ENCODE assay signal across 19 cellular contexts in the genomic region with DNA sequence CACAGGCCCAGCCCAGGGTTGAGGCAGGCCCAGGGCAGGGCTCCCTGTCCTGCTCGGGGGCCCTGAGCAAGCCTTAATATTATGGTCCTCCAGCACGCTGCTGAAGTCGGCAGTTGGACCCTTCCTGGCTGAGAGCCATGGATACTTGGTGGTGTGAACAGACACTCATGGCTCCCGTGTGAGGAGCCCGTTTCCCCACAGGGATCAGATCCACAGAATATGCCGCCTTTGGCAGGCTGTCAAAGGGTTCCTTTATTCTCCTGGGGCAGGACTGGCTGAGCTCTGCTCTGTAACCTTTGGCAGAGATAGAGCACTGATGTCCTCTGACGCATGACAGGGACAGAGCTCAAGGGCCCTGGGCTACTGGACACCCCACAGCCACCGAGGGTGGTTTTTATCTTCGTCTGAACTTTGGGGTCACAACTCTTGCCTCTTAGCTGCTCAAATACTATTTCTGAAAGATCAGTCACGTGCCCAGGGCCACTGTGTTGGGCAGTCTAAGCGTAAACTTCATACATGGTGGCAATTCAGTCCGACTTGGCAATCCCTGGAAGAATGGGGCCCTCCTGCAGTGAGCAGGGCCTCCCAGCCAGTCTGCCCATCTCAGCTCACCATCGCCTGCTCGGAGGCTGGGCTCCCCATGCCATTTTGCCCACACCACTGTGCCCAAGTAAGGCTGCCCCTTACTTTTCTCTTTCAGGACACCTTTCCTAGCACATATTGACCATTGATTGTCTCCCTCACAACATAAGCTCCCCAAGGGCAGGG. TPM values are rescaled to one million over a fixed set of nuclear protein-coding genes. Genes with fewer than 3 reads are reported as not detected.
A peak's percentile ranks its signal among the peaks of the same experiment; 100 is the strongest.
DNase-seq lines count a peak whose midpoint lies in the region; ATAC-seq and TF ChIP-seq lines count a peak whose summit lies in the region.
"Had no signal": no experiment of that assay in that cellular context is flagged by ENCODE, and none has a peak within 500 bp of the region (broad histone marks: within the 10 kb centered on the region; RNA-seq: fewer than 3 reads in every experiment).

No MANE protein-coding gene starts in this region.

- H4K20me1 ChIP-seq in MM.1S (ENCODE audit: insufficient read depth, low read length) = no peaks in the 10 kb centered on the region

- no peaks in the 10 kb centered on the region for H3F3A ChIP-seq in MM.1S (ENCODE audit: insufficient read depth, low read length)

- POLR2A ChIA-PET in Panc1 (lab: Charles Lee) = no interaction called here

- H3K9me3 ChIP-seq in Panc1 (ENCODE audit: control insufficient read depth, insufficient read depth, low read depth, low read length) (no peaks in the 10 kb centered on the region), right cardiac atrium (ENCODE audit: control insufficient read depth, low read length) (no peaks in the 10 kb centered on the region), subcutaneous abdominal adipose tissue (ENCODE audit: control insufficient read depth in 5 of 5, low read length in 5 of 5) (no peaks in the 10 kb centered on the region), MM.1S (replicated peaks; ENCODE audit: insufficient read depth, low read length) (no peaks in the 10 kb centered on the region)

- H3K27ac ChIP-seq in Panc1 (ENCODE audit: low read length) = no peak overlapping the region
- peak overlapping the region; percentile 78 for H3K27ac ChIP-seq in right cardiac atrium (ENCODE audit: low read length)
- peak overlapping the region; percentile 23 for H3K27ac ChIP-seq in subcutaneous abdominal adipose tissue (ENCODE audit: low read depth, low read length)
- H3K27ac ChIP-seq in MM.1S (ENCODE audit: low read length) = no peak overlapping the region
- H3K27ac ChIP-seq: 22Rv1 had no signal

- no peaks in the 10 kb centered on the region for H3K27me3 ChIP-seq in Panc1 (ENCODE audit: control insufficient read depth, insufficient read depth, low read length)
- no peaks in the 10 kb centered on the region for H3K27me3 ChIP-seq in right cardiac atrium (ENCODE audit: control insufficient read depth, insufficient read depth)
- no peaks in the 10 kb centered on the region for H3K27me3 ChIP-seq in subcutaneous abdominal adipose tissue (ENCODE audit: control insufficient read depth in 5 of 5, insufficient read depth in 4 of 5, low read length in 5 of 5)
- no peaks in the 10 kb centered on the region for H3K27me3 ChIP-seq in MM.1S (replicated peaks; ENCODE audit: insufficient read depth, low read length)

- BruUV-seq in Panc1 (replicated peaks; lab: Mats Ljungman, UMichigan) = no TSS peak

- 49% methylated on average over 14 of the region's 14 CpGs for WGBS in right cardiac atrium

- CTCF ChIA-PET in Panc1 (lab: Charles Lee) = interaction anchor here (1.0 kb wide), 1 partner anchor 8 kb away, joined by 5 read pairs; no protein-coding TSS in a partner anchor

- no peaks in the 10 kb centered on the region for H3K4me1 ChIP-seq in Panc1 (ENCODE audit: control insufficient read depth, insufficient read depth, low read length)
- H3K4me1 ChIP-seq in right cardiac atrium (ENCODE audit: control insufficient read depth, insufficient read depth, low read length) = peaks cover 13% of the 10 kb centered on the region
- H3K4me1 ChIP-seq in subcutaneous abdominal adipose tissue (ENCODE audit: control insufficient read depth in 5 of 5, insufficient read depth in 5 of 5, low read length in 5 of 5) = peaks cover 10 to 42% (median 36%) of the 10 kb centered on the region in 5 donors
- H3K4me1 ChIP-seq in MM.1S (ENCODE audit: low read length) = peaks cover 2% of the 10 kb centered on the region; the same call in 1 of the 2 replicates

- H3K4me3 ChIP-seq in Panc1 (ENCODE audit: low read depth in 2 of 2, low read length in 2 of 2) (no peak overlapping the region), right cardiac atrium (ENCODE audit: low read length) (no peak overlapping the region), subcutaneous abdominal adipose tissue (ENCODE audit: low read depth in 1 of 5, low read length in 5 of 5) (no peak overlapping the region), MM.1S (ENCODE audit: low read length) (no peak overlapping the region)

- no peak overlapping the region for H3K9ac ChIP-seq in subcutaneous abdominal adipose tissue (ENCODE audit: low read length in 5 of 5)
- no peak overlapping the region for H3K9ac ChIP-seq in MM.1S (ENCODE audit: low read length)

- in situ Hi-C loops in Panc1 (cut with HindIII; ENCODE audit: low pct_unique_long_range_greater_than_20kb, low sequenced_read_pairs) = no loop called here

- intact Hi-C loops in Panc1 (cut with micrococcal nuclease; ENCODE audit: unreplicated experiment) (no loop called here), right cardiac atrium (cut with DNase I) (no loop called here)

- H3K36me3 ChIP-seq in Panc1 (ENCODE audit: control insufficient read depth, insufficient read depth, low read length) = no peaks in the 10 kb centered on the region
- peaks cover 0 to 38% (median 12%) of the 10 kb centered on the region in 5 donors for H3K36me3 ChIP-seq in subcutaneous abdominal adipose tissue (ENCODE audit: control insufficient read depth in 5 of 5, insufficient read depth in 5 of 5, low read length in 5 of 5)
- no peaks in the 10 kb centered on the region; the same call in 1 of the 2 replicates for H3K36me3 ChIP-seq in MM.1S (replicated peaks; ENCODE audit: insufficient read depth, low read length)

- no peak overlapping the region for H3K4me2 ChIP-seq in MM.1S (ENCODE audit: low read depth, low read length)

- no peak overlapping the region for H2AFZ ChIP-seq in MM.1S (ENCODE audit: low read length)

- no peaks in the 10 kb centered on the region for H3K9me2 ChIP-seq in MM.1S (replicated peaks; ENCODE audit: insufficient read depth, low read length)

- ATAC-seq in Panc1 = 0 out of 2 replicates have a peak, but pooled peaks have one; percentile 31
- ATAC-seq in right cardiac atrium = peak; percentile 39 to 81
- ATAC-seq in GM19035 (IDR thresholded peaks at IDR 0.05; ENCODE audit: unreplicated experiment) = no peak
- ATAC-seq: CD8-positive, alpha-beta T cell had no signal

- peak; percentile 46 for DNase-seq in DMS 273 (lab: John Stamatoyannopoulos, UW; ENCODE audit: unreplicated experiment)
- no peak for DNase-seq in DMS 273 treated with DMSO at 0.1 percent for 48 hours (lab: John Stamatoyannopoulos, UW)
- no peak for DNase-seq in Panc1 (ENCODE audit: low read depth, low spot score)
- peak; percentile 54 to 69 (median 63) for DNase-seq in right cardiac atrium
- DNase-seq in MM.1S = no peak
- no peak for DNase-seq in activated gamma-delta T cell treated with Interleukin-2 at 50 U/mL for 16 hours
- DNase-seq: activated CD4-positive, alpha-beta T cell treated with anti-CD3 and anti-CD28 coated beads for 48 hours; activated T-cell treated with anti-CD3 and anti-CD28 coated beads, Interleukin-2, amount 50 U/mL, for 1 hour; CD8-positive, alpha-beta T cell; GF-D8; MV-4-11; NCI-H774; SHP77 treated with DMSO at 0.1 percent for 48 hours; stimulated activated CD4-positive, alpha-beta T cell treated with anti-CD3 and anti-CD28 coated beads, Interleukin-15, amount 100 ng/mL, for 24 hours; T1000; trophoblast cell had no signal

- no peaks in the 10 kb centered on the region for H3K79me2 ChIP-seq in MM.1S (ENCODE audit: low read length)

- TF ChIP-seq CTCF in Panc1 (IDR thresholded peaks at IDR 0.05) (no peak), MM.1S (IDR thresholded peaks at IDR 0.05; ENCODE audit: low read length) (no peak)

RNA-seq across cellular contexts. Expression of a gene that starts 49.1 kb away (rescaled TPM):
- 26.6 TPM for total RNA-seq in Panc1 (2021; ENCODE audit: unreplicated experiment)
- polyA plus RNA-seq in Panc1 (2012; ENCODE audit: insufficient read length) = 12.9 TPM
- 10 to 100 TPM; 13.1 to 15.4 (median 14.0) TPM for total RNA-seq in right cardiac atrium
- polyA plus RNA-seq in right cardiac atrium = 11.4 TPM

RNA-seq across cellular contexts. Expression of a gene that starts 49.3 kb away (rescaled TPM):
- total RNA-seq in Panc1 (2021; ENCODE audit: unreplicated experiment) (33.6 TPM), right cardiac atrium (10 to 100 TPM; 66.9 to 88.5 (median 69.1) TPM)
- 21.5 TPM for polyA plus RNA-seq in Panc1 (2012; ENCODE audit: insufficient read length)
- 18.5 TPM for polyA plus RNA-seq in right cardiac atrium

Comparison
In these comparisons a context has a peak if more than half of its experiments do, and no peak if none do; other contexts are left out.
1. DNase-seq: peak in DMS 273 (single experiment) and right cardiac atrium (3 of 3); none in DMS 273 treated with DMSO at 0.1 percent for 48 hours (single experiment), Panc1 (single experiment), MM.1S (single experiment) and activated gamma-delta T cell treated with Interleukin-2 at 50 U/mL for 16 hours (single experiment).
2. H3K27ac ChIP-seq: peak in right cardiac atrium (single experiment) and subcutaneous abdominal adipose tissue (single experiment); none in Panc1 (single experiment) and MM.1S (single experiment).